11 cellular contexts compared by ENCODE assay signal in genomic region chr4:3385719-3386440, GRCh38. TPM values are rescaled to one million over a fixed set of nuclear protein-coding genes. Genes with fewer than 3 reads are reported as not detected.
DNase-seq lines count a peak whose midpoint lies in the region; ATAC-seq, FAIRE-seq and TF ChIP-seq lines count a peak whose summit lies in the region.
"Had no signal": no experiment of that assay in that cellular context is flagged by ENCODE, and none has a peak within 500 bp of the region (broad histone marks: within the 10 kb centered on the region; RNA-seq: fewer than 3 reads in every experiment).

No MANE protein-coding gene starts in this region.

- H3K9me3 ChIP-seq in ascending aorta: no peaks in the 10 kb centered on the region
- peaks cover 0 to 9% (median 5%) of the 10 kb centered on the region in 8 donors for H3K9me3 ChIP-seq in spleen

- H3K4me1 ChIP-seq in ascending aorta (peaks cover 4 to 17% of the 10 kb centered on the region in 2 donors), spleen (peaks cover 17 to 68% (median 56%) of the 10 kb centered on the region in 6 donors)

- FAIRE-seq in GM19239 (lab: Jason Lieb, UNC): peak; percentile 8

- intact Hi-C loops in ascending aorta (cut with DNase I): no loop called here
- intact Hi-C loops in spleen (cut with DNase I; ENCODE audit: low total_unique reads): no loop called here

- H3K27ac ChIP-seq in ascending aorta (peak overlapping the region; percentile 27 to 41), spleen (peak overlapping the region in 6 of 8 donors; percentile 29 to 88 (median 64))

- DNase-seq in GM19239 (ENCODE audit: insufficient read length, low spot score) (no peak), ascending aorta (ENCODE audit: low spot score in 2 of 2) (no peak), kidney tubule cell (ENCODE audit: low spot score) (peak; percentile 65), spleen (peak; percentile 76), DMS114 treated with DMSO at 0.1 percent for 48 hours (lab: John Stamatoyannopoulos, UW; ENCODE audit: unreplicated experiment) (no peak)
- DNase-seq: activated CD8-positive, alpha-beta memory T cell treated with anti-CD3 and anti-CD28 coated beads, Interleukin-2, amount 50 U/mL, for 4 hours; CD8-positive, alpha-beta T cell had no signal

- ATAC-seq in HG02870 (IDR thresholded peaks at IDR 0.05; ENCODE audit: unreplicated experiment) (no peak), GM18870 (IDR thresholded peaks at IDR 0.05; ENCODE audit: unreplicated experiment) (no peak), HG02798 (IDR thresholded peaks at IDR 0.05; ENCODE audit: poor library complexity, unreplicated experiment) (no peak)
- ATAC-seq: CD8-positive, alpha-beta T cell had no signal

- no peak for TF ChIP-seq CTCF in ascending aorta (IDR thresholded peaks at IDR 0.05)
- no peak for TF ChIP-seq CTCF in spleen (IDR thresholded peaks at IDR 0.05 in 8 of 11, conservative IDR thresholded peaks at IDR 0.05 in 3 of 11)

- H3K36me3 ChIP-seq in ascending aorta: no peaks in the 10 kb centered on the region
- H3K36me3 ChIP-seq in spleen: no peaks in the 10 kb centered on the region

- no peak for TF ChIP-seq POLR2A in spleen (IDR thresholded peaks at IDR 0.05)

- H3K4me3 ChIP-seq in ascending aorta (no peak overlapping the region), spleen (peak overlapping the region in 3 of 8 donors; percentile 15 to 57 (median 30))

- H3K27me3 ChIP-seq in ascending aorta (no peaks in the 10 kb centered on the region), spleen (replicated peaks in 1 of 7) (no peaks in the 10 kb centered on the region)

- WGBS in spleen, 5 donors: 86 to 93% (median 88%) methylated on average over 21 to 22 of the region's 22 CpGs

RNA-seq across cellular contexts. Expression of gene HGFAC, which starts 55.9 kb away (rescaled TPM):
- 2.2 TPM for total RNA-seq in ascending aorta
- under 1 TPM in 2 of 7 donors, not detected in 5; 0.32 to 0.47 TPM for total RNA-seq in spleen
- under 1 TPM; 0.11 to 0.35 (median 0.22) TPM for polyA plus RNA-seq in spleen
- total RNA-seq: CD8-positive, alpha-beta T cell; NCI-H460 had no signal

Comparison
In these comparisons a context has a peak if more than half of its experiments do, and no peak if none do; other contexts are left out.
1. DNase-seq: peak in kidney tubule cell (single experiment) and spleen (single experiment); none in GM19239 (single experiment), ascending aorta (0 of 2) and DMS114 treated with DMSO at 0.1 percent for 48 hours (single experiment).